ENCODE assay signal across 24 cellular contexts in genomic region chr12:43696154-43696553, GRCh38.
A peak's percentile ranks its signal among the peaks of the same experiment; 100 is the strongest.
DNase-seq lines count a peak whose midpoint lies in the region; ATAC-seq, FAIRE-seq and TF ChIP-seq lines count a peak whose summit lies in the region.
"Had no signal": no experiment of that assay in that cellular context is flagged by ENCODE, and none has a peak within 500 bp of the region (broad histone marks: within the 10 kb centered on the region; RNA-seq: fewer than 3 reads in every experiment).

No MANE protein-coding gene starts in this region.

- no peak for TF ChIP-seq POLR2A in GM12891 (IDR thresholded peaks at IDR 0.05; ENCODE audit: low read depth, low read length)
- TF ChIP-seq POLR2A in upper lobe of left lung (IDR thresholded peaks at IDR 0.05) = no peak

- H3K9me3 ChIP-seq in upper lobe of left lung = no peaks in the 10 kb centered on the region
- H3K9me3 ChIP-seq: HAP-1, MG63 had no signal

- H3K4me1 Mint-ChIP-seq in glutamatergic neuron (ENCODE audit: low read depth, unreplicated experiment) = peaks cover 29% of the 10 kb centered on the region
- H3K4me1 Mint-ChIP-seq: B cell had no signal

- TF ChIP-seq CTCF in glutamatergic neuron (IDR thresholded peaks at IDR 0.05; ENCODE audit: partially characterized antibody, unreplicated experiment) (no peak), upper lobe of left lung (IDR thresholded peaks at IDR 0.05) (no peak)

- ATAC-seq in GM18873 (IDR thresholded peaks at IDR 0.05; ENCODE audit: low FRiP score, unreplicated experiment) = no peak
- no peak for ATAC-seq in upper lobe of left lung (ENCODE audit: low FRiP score in 2 of 2)
- ATAC-seq: T-helper 17 cell had no signal

- peaks cover 7% of the 10 kb centered on the region for H3K27me3 Mint-ChIP-seq in glutamatergic neuron (ENCODE audit: unreplicated experiment)
- H3K27me3 Mint-ChIP-seq: CD4-positive, alpha-beta T cell had no signal

- H3K36me3 Mint-ChIP-seq in glutamatergic neuron (ENCODE audit: unreplicated experiment) = no peaks in the 10 kb centered on the region

- 64 to 78% methylated on average over 3 of the region's 3 CpGs for WGBS in upper lobe of left lung, 2 donors

- peaks cover 14% of the 10 kb centered on the region for H3K9me3 Mint-ChIP-seq in glutamatergic neuron (ENCODE audit: unreplicated experiment)
- H3K9me3 Mint-ChIP-seq: CD4-positive, alpha-beta T cell had no signal

- peak overlapping the region; percentile 70 for H3K4me3 Mint-ChIP-seq in glutamatergic neuron (ENCODE audit: unreplicated experiment)
- H3K4me3 Mint-ChIP-seq: B cell; CD4-positive, alpha-beta T cell; T-helper 17 cell had no signal

- H3K4me1 ChIP-seq in upper lobe of left lung = no peaks in the 10 kb centered on the region
- H3K4me1 ChIP-seq: HAP-1 had no signal

- DNase-seq in NCI-H446 treated with DMSO at 0.1 percent for 48 hours (lab: John Stamatoyannopoulos, UW) = peak; percentile 3
- no peak for DNase-seq in NCI-H446 (lab: John Stamatoyannopoulos, UW)
- DNase-seq in DMS53 treated with DMSO at 0.1 percent for 48 hours (lab: John Stamatoyannopoulos, UW; ENCODE audit: unreplicated experiment) = peak; percentile 70
- peak; percentile 11 for DNase-seq in OCI-M2 (lab: John Stamatoyannopoulos, UW; ENCODE audit: unreplicated experiment)
- DNase-seq in glutamatergic neuron = peak; percentile 28
- no peak for DNase-seq in GM12891 (ENCODE audit: insufficient read length, low spot score)
- DNase-seq in upper lobe of left lung = no peak
- DNase-seq: Calu3; CD4-positive, alpha-beta T cell; DMS79 treated with DMSO at 0.1 percent for 48 hours; IMR-90; Karpas-422; MG63; NCI-H1092; NCI-H1436 treated with DMSO at 0.1 percent for 48 hours; NCI-H2029; NCI-H226; NCI-H526; PC-9; T-helper 17 cell had no signal

- no peaks in the 10 kb centered on the region for H3K36me3 ChIP-seq in upper lobe of left lung
- H3K36me3 ChIP-seq: HAP-1, MG63 had no signal

- no peaks in the 10 kb centered on the region for H3K27me3 ChIP-seq in upper lobe of left lung
- H3K27me3 ChIP-seq: MG63 had no signal

- H3K27ac Mint-ChIP-seq in glutamatergic neuron (ENCODE audit: unreplicated experiment) = peak overlapping the region; percentile 97
- H3K27ac Mint-ChIP-seq: B cell; CD4-positive, alpha-beta T cell; T-helper 17 cell had no signal

- no peak for FAIRE-seq in GM12891 (lab: Jason Lieb, UNC)
- FAIRE-seq: HTR-8/SVneo had no signal

- no peak overlapping the region for H3K4me3 ChIP-seq in upper lobe of left lung
- H3K4me3 ChIP-seq: HAP-1, MG63, PC-9 had no signal

- TF ChIP-seq EP300 in upper lobe of left lung (IDR thresholded peaks at IDR 0.05) = no peak

- H3K27ac ChIP-seq in upper lobe of left lung = no peak overlapping the region
- H3K27ac ChIP-seq: PC-9 had no signal

TF ChIP-seq in GM12891, 5 proteins besides CTCF, POLR2A, EP300 and RAD21:
- TF ChIP-seq PAX5 (IDR thresholded peaks at IDR 0.05; ENCODE audit: insufficient read depth, low read length, severe bottlenecking) = no peak
- no peak for TF ChIP-seq SPI1 (IDR thresholded peaks at IDR 0.05; ENCODE audit: low read depth, low read length)
- TF ChIP-seq POU2F2 (IDR thresholded peaks at IDR 0.05; ENCODE audit: low read depth, low read length) = no peak
- no peak for TF ChIP-seq TAF1 (IDR thresholded peaks at IDR 0.05; ENCODE audit: low read depth, low read length)
- TF ChIP-seq POLR2AphosphoS5 (IDR thresholded peaks at IDR 0.05; ENCODE audit: low read depth, low read length) = no peak
TF ChIP-seq in GM12891: peak in this region for 0.

Comparison
In these comparisons a context has a peak if more than half of its experiments do, and no peak if none do; other contexts are left out.
1. DNase-seq: peak in NCI-H446 treated with DMSO at 0.1 percent for 48 hours (single experiment), DMS53 treated with DMSO at 0.1 percent for 48 hours (single experiment), OCI-M2 (single experiment) and glutamatergic neuron (single experiment); none in NCI-H446 (0 of 2), GM12891 (single experiment) and upper lobe of left lung (0 of 2).